Comparison of ENCODE assay signal across 15 cellular contexts in the genomic region with DNA sequence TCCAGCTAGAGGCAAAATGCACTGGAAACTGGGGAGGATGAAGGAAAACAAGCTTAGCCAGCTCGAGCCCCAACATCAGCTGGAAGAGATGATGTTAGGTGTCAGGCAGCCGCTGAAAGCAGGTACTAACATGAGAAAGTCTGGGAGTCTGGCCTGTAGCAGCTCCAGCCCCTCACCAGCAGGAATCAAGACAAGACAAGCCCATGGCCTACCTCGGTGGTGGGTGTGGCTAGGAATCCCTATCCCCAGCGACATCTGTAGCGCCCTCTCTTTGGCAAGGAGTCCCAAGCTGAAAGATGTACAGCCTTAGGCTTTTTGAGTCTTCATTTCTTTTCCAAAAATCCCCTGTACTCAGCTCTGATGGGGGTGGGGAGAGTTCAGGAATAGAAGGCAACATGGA. TPM values are rescaled to one million over a fixed set of nuclear protein-coding genes. Genes with fewer than 3 reads are reported as not detected.
DNase-seq lines count a peak whose midpoint lies in the region; ATAC-seq, FAIRE-seq and TF ChIP-seq lines count a peak whose summit lies in the region.
"Had no signal": no experiment of that assay in that cellular context is flagged by ENCODE, and none has a peak within 500 bp of the region (broad histone marks: within the 10 kb centered on the region; RNA-seq: fewer than 3 reads in every experiment).

No MANE protein-coding gene starts in this region.

- H3K4me2 ChIP-seq in neural progenitor cell (no peak overlapping the region), smooth muscle cell (no peak overlapping the region)

- no peak for FAIRE-seq in RCC 7860 (lab: Jason Lieb, UNC)

- DNase-seq in NCI-H82 (lab: John Stamatoyannopoulos, UW), result peak; percentile 32
- DNase-seq in NCI-H82 treated with DMSO at 0.1 percent for 48 hours (lab: John Stamatoyannopoulos, UW; ENCODE audit: unreplicated experiment), result no peak
- peak; percentile 44 for DNase-seq in epithelial cell of esophagus (ENCODE audit: low read depth)
- DNase-seq in neural progenitor cell (ENCODE audit: low spot score), result peak; percentile 26
- DNase-seq in RCC 7860 (ENCODE audit: low spot score), result no peak
- no peak for DNase-seq in lower lobe of right lung
- no peak for DNase-seq in smooth muscle cell (lab: John Stamatoyannopoulos, UW; ENCODE audit: unreplicated experiment)
- DNase-seq: 8988T, DMS79 treated with DMSO at 0.1 percent for 48 hours, NCI-H1105, NCI-H2081, NCI-H510A treated with DMSO at 0.1 percent for 48 hours, SJCRH30 had no signal

- H3K36me3 ChIP-seq in neural progenitor cell (no peaks in the 10 kb centered on the region), lower lobe of right lung (no peaks in the 10 kb centered on the region), smooth muscle cell (ENCODE audit: low read depth) (no peaks in the 10 kb centered on the region)
- H3K36me3 ChIP-seq: SJCRH30 had no signal

- no peak for ATAC-seq in lower lobe of right lung

- H3K79me2 ChIP-seq in neural progenitor cell (ENCODE audit: low read depth) (no peaks in the 10 kb centered on the region), smooth muscle cell (ENCODE audit: low read depth) (no peaks in the 10 kb centered on the region)

- H3K27me3 Mint-ChIP-seq in brain (peaks cover 54% of the 10 kb centered on the region), neural progenitor cell (ENCODE audit: insufficient read depth, low read depth) (peaks cover 45% of the 10 kb centered on the region)

- no peak overlapping the region for H3K27ac ChIP-seq in neural progenitor cell
- no peak overlapping the region for H3K27ac ChIP-seq in lower lobe of right lung
- H3K27ac ChIP-seq in smooth muscle cell (ENCODE audit: low read depth), result no peak overlapping the region
- H3K27ac ChIP-seq: SJCRH30 had no signal

- peaks cover 9% of the 10 kb centered on the region for H3F3A ChIP-seq in neural progenitor cell (ENCODE audit: low read depth)
- H3F3A ChIP-seq in smooth muscle cell (ENCODE audit: low read depth), result no peaks in the 10 kb centered on the region

- peaks cover 46% of the 10 kb centered on the region for H4K20me1 ChIP-seq in neural progenitor cell (ENCODE audit: low read depth)
- no peaks in the 10 kb centered on the region for H4K20me1 ChIP-seq in smooth muscle cell (ENCODE audit: low read depth)

- H3K27ac Mint-ChIP-seq in brain (peak overlapping the region in 2 of 5 experiments; percentile 53 to 60), neural progenitor cell (no peak overlapping the region)

- WGBS in smooth muscle cell (ENCODE audit: low lambda C conversion rate), result 31% methylated on average over 5 of the region's 5 CpGs

- H3K9me3 ChIP-seq in neural progenitor cell (ENCODE audit: low read depth) (no peaks in the 10 kb centered on the region), lower lobe of right lung (no peaks in the 10 kb centered on the region), smooth muscle cell (replicated peaks; ENCODE audit: low read depth) (no peaks in the 10 kb centered on the region)
- H3K9me3 ChIP-seq: SJCRH30 had no signal

- H3K9me3 Mint-ChIP-seq in brain (peaks cover 0 to 6% (median 0%) of the 10 kb centered on the region in 5 experiments), neural progenitor cell (no peaks in the 10 kb centered on the region)

- H3K4me1 Mint-ChIP-seq in brain (peaks cover 67% of the 10 kb centered on the region), neural progenitor cell (peaks cover 6% of the 10 kb centered on the region)

- no peak overlapping the region for H2AFZ ChIP-seq in neural progenitor cell (replicated peaks)
- no peak overlapping the region for H2AFZ ChIP-seq in smooth muscle cell (ENCODE audit: low read depth)

- peaks cover 97% of the 10 kb centered on the region for H3K27me3 ChIP-seq in neural progenitor cell
- peaks cover 70% of the 10 kb centered on the region for H3K27me3 ChIP-seq in lower lobe of right lung (ENCODE audit: low read depth)
- peaks cover 73% of the 10 kb centered on the region for H3K27me3 ChIP-seq in smooth muscle cell (ENCODE audit: low read depth)

- H3K9ac ChIP-seq in neural progenitor cell (no peak overlapping the region), smooth muscle cell (ENCODE audit: low read depth) (no peak overlapping the region)

- H3K4me1 ChIP-seq in neural progenitor cell, result peaks cover 4% of the 10 kb centered on the region
- H3K4me1 ChIP-seq in lower lobe of right lung, result peaks cover 12% of the 10 kb centered on the region
- no peaks in the 10 kb centered on the region for H3K4me1 ChIP-seq in smooth muscle cell (ENCODE audit: low read depth)
- H3K4me1 ChIP-seq: SJCRH30 had no signal

- intact Hi-C loops in lower lobe of right lung (cut with DNase I), result no loop called here

- H3K36me3 Mint-ChIP-seq in brain, result no peaks in the 10 kb centered on the region
- H3K36me3 Mint-ChIP-seq in neural progenitor cell, result no peaks in the 10 kb centered on the region

- H3K4me3 ChIP-seq in epithelial cell of esophagus (ENCODE audit: low read length) (no peak overlapping the region), neural progenitor cell (no peak overlapping the region), lower lobe of right lung (no peak overlapping the region), smooth muscle cell (no peak overlapping the region)
- H3K4me3 ChIP-seq: SJCRH30 had no signal

- H3K4me3 Mint-ChIP-seq in brain, result peak overlapping the region; percentile 30 to 94 (median 42)
- no peak overlapping the region for H3K4me3 Mint-ChIP-seq in neural progenitor cell

- TF ChIP-seq CTCF in brain (conservative IDR thresholded peaks at IDR 0.05) (no peak), epithelial cell of esophagus (IDR thresholded peaks at IDR 0.05; ENCODE audit: insufficient read depth, low read depth, low read length, missing control alignments) (no peak), neural progenitor cell (IDR thresholded peaks at IDR 0.05) (no peak), lower lobe of right lung (IDR thresholded peaks at IDR 0.05) (no peak), smooth muscle cell (IDR thresholded peaks at IDR 0.05; ENCODE audit: borderline replicate concordance, insufficient read depth, poor library complexity, severe bottlenecking) (no peak)

RNA-seq across cellular contexts. Expression of a gene that starts 2.6 kb away (rescaled TPM):
- 24.0 TPM for polyA plus RNA-seq in brain (ENCODE audit: insufficient read depth, low read depth, low replicate concordance)
- total RNA-seq in neural progenitor cell (ENCODE audit: low replicate concordance), result 0.65 TPM in 1 of 2 replicates, not detected in the other
- total RNA-seq in lower lobe of right lung, result 0.18 TPM
- not detected in 2 replicates for total RNA-seq in smooth muscle cell
- not detected in 2 replicates for polyA plus RNA-seq in smooth muscle cell
- polyA plus RNA-seq: AG04450 had no signal

RNA-seq across cellular contexts. Expression of a gene that starts 58.3 kb away (rescaled TPM):
- 18.5 TPM for polyA plus RNA-seq in brain (ENCODE audit: insufficient read depth, low read depth, low replicate concordance)
- 17.7 and 28.8 TPM in 2 replicates for total RNA-seq in neural progenitor cell (ENCODE audit: low replicate concordance)
- total RNA-seq in lower lobe of right lung, result 47.8 TPM
- total RNA-seq in smooth muscle cell, result 61.2 and 62.0 TPM in 2 replicates
- 75.1 and 75.7 TPM in 2 replicates for polyA plus RNA-seq in smooth muscle cell

Comparison
In these comparisons a context has a peak if more than half of its experiments do, and no peak if none do; other contexts are left out.
1. DNase-seq: peak in NCI-H82 (single experiment), epithelial cell of esophagus (single experiment) and neural progenitor cell (single experiment); none in NCI-H82 treated with DMSO at 0.1 percent for 48 hours (single experiment), RCC 7860 (single experiment), lower lobe of right lung (single experiment) and smooth muscle cell (single experiment).